In the genomic region with DNA sequence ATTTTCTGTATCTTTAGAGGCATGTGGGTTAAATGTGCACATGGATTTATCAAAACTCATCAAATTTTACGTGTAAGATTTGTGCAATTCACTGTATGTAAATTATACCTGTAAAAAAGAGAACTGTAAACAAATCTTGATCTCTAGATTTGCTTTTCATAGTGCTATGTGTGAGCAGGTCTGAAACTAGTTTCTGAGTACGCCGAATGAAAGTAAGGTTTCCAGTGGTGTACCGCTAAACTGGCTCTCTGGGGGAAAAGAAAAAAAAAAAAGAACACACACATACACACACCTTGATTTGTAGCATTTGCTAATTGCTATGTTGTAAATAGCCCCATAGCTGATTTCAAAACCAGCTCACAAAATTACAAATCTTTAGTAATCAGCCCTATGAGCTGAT, we compare ENCODE assay signal across 11 cellular contexts. TPM values are rescaled to one million over a fixed set of nuclear protein-coding genes. Genes with fewer than 3 reads are reported as not detected.
A peak's percentile ranks its signal among the peaks of the same experiment; 100 is the strongest.
DNase-seq lines count a peak whose midpoint lies in the region; ATAC-seq and TF ChIP-seq lines count a peak whose summit lies in the region.
"Had no signal": no experiment of that assay in that cellular context is flagged by ENCODE, and none has a peak within 500 bp of the region (broad histone marks: within the 10 kb centered on the region; RNA-seq: fewer than 3 reads in every experiment).

No MANE protein-coding gene starts in this region.

- ATAC-seq in GM18858 (IDR thresholded peaks at IDR 0.05; ENCODE audit: unreplicated experiment): peak; percentile 87
- ATAC-seq in GM21528 (IDR thresholded peaks at IDR 0.05; ENCODE audit: low FRiP score, unreplicated experiment): peak; percentile 81
- peak; percentile 45 for ATAC-seq in HG03060 (IDR thresholded peaks at IDR 0.05; ENCODE audit: low read depth, unreplicated experiment)
- ATAC-seq in activated B cell treated with CpG ODN at 0.5 μM for 24 hours (ENCODE audit: low read depth): peak; percentile 84

- H3K4me1 Mint-ChIP-seq in activated B cell treated with CpG ODN at 0.5 μM for 24 hours: peaks cover 13% of the 10 kb centered on the region

- peak overlapping the region; percentile 47 for H3K27ac Mint-ChIP-seq in activated B cell treated with CpG ODN at 0.5 μM for 24 hours

- intact Hi-C loops in activated B cell treated with CpG ODN at 0.5 μM for 24 hours (cut with micrococcal nuclease): loop anchor here (1.0 kb wide), 1 partner anchor 8 kb away; no protein-coding TSS in a partner anchor

- CTCF ChIA-PET in activated B cell treated with CpG ODN at 0.5 μM for 24 hours (lab: Charles Lee): interaction anchor here (1.4 kb wide), 1 partner anchor 8 kb away, joined by 3 read pairs; no protein-coding TSS in a partner anchor

- no peak overlapping the region for H3K27ac ChIP-seq in substantia nigra (ENCODE audit: low read depth, low read length, poor library complexity, severe bottlenecking)
- H3K27ac ChIP-seq: RWPE1, thoracic aorta had no signal

- H3K4me3 Mint-ChIP-seq in activated B cell treated with CpG ODN at 0.5 μM for 24 hours: no peak overlapping the region

- DNase-seq in activated B cell treated with CpG ODN at 0.5 μM for 24 hours (no peak), substantia nigra (lab: John Stamatoyannopoulos, UW) (no peak), putamen (ENCODE audit: low spot score) (no peak), NCI-H187 treated with DMSO at 0.1 percent for 48 hours (lab: John Stamatoyannopoulos, UW) (no peak), amygdala (lab: John Stamatoyannopoulos, UW) (no peak)
- DNase-seq: anterior cingulate cortex had no signal

- H3K9me3 Mint-ChIP-seq in activated B cell treated with CpG ODN at 0.5 μM for 24 hours: no peaks in the 10 kb centered on the region

- POLR2A ChIA-PET in activated B cell treated with CpG ODN at 0.5 μM for 24 hours (lab: Charles Lee): interaction anchor here (1.7 kb wide), 1 partner anchor 36 kb away, joined by 3 read pairs; no protein-coding TSS in a partner anchor

- H3K27me3 Mint-ChIP-seq in activated B cell treated with CpG ODN at 0.5 μM for 24 hours: no peaks in the 10 kb centered on the region

- no peak for TF ChIP-seq CTCF in activated B cell treated with CpG ODN at 0.5 μM for 24 hours (IDR thresholded peaks at IDR 0.05)

- H3K36me3 Mint-ChIP-seq in activated B cell treated with CpG ODN at 0.5 μM for 24 hours (ENCODE audit: low read depth): no peaks in the 10 kb centered on the region

RNA-seq across cellular contexts. Expression of gene SLC41A2, which starts 8.6 kb away (rescaled TPM):
- total RNA-seq in activated B cell treated with CpG ODN at 0.5 μM for 24 hours: 11.1 and 12.6 TPM in 2 replicates

RNA-seq across cellular contexts. Expression of gene NOPCHAP1, which starts 19.4 kb away (rescaled TPM):
- total RNA-seq in activated B cell treated with CpG ODN at 0.5 μM for 24 hours: 26.4 and 30.0 TPM in 2 replicates
